In the genomic region with DNA sequence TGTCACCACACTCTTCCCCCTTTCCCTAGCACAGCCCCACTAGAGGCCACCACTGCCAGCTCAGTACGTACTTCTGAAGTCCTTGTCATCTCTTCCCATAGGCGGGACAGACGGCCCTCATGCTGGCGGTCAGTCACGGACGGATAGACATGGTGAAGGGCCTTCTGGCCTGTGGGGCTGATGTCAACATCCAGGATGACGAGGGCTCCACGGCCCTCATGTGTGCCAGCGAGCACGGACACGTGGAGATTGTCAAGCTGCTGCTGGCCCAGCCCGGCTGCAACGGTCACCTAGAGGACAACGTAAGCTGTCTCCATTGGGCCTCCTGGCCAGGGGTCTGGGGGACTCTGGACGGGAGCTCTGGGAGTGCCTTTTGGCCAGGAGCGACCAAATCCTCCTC, we compare ENCODE assay signal across 1 cellular context.
TF ChIP-seq lines count a peak whose summit lies in the region.

No MANE protein-coding gene starts in this region.

TF ChIP-seq in GM23338, 12 proteins besides CTCF, POLR2A, EP300 and RAD21 (continued from another document):
- TF ChIP-seq, protein P1, sequence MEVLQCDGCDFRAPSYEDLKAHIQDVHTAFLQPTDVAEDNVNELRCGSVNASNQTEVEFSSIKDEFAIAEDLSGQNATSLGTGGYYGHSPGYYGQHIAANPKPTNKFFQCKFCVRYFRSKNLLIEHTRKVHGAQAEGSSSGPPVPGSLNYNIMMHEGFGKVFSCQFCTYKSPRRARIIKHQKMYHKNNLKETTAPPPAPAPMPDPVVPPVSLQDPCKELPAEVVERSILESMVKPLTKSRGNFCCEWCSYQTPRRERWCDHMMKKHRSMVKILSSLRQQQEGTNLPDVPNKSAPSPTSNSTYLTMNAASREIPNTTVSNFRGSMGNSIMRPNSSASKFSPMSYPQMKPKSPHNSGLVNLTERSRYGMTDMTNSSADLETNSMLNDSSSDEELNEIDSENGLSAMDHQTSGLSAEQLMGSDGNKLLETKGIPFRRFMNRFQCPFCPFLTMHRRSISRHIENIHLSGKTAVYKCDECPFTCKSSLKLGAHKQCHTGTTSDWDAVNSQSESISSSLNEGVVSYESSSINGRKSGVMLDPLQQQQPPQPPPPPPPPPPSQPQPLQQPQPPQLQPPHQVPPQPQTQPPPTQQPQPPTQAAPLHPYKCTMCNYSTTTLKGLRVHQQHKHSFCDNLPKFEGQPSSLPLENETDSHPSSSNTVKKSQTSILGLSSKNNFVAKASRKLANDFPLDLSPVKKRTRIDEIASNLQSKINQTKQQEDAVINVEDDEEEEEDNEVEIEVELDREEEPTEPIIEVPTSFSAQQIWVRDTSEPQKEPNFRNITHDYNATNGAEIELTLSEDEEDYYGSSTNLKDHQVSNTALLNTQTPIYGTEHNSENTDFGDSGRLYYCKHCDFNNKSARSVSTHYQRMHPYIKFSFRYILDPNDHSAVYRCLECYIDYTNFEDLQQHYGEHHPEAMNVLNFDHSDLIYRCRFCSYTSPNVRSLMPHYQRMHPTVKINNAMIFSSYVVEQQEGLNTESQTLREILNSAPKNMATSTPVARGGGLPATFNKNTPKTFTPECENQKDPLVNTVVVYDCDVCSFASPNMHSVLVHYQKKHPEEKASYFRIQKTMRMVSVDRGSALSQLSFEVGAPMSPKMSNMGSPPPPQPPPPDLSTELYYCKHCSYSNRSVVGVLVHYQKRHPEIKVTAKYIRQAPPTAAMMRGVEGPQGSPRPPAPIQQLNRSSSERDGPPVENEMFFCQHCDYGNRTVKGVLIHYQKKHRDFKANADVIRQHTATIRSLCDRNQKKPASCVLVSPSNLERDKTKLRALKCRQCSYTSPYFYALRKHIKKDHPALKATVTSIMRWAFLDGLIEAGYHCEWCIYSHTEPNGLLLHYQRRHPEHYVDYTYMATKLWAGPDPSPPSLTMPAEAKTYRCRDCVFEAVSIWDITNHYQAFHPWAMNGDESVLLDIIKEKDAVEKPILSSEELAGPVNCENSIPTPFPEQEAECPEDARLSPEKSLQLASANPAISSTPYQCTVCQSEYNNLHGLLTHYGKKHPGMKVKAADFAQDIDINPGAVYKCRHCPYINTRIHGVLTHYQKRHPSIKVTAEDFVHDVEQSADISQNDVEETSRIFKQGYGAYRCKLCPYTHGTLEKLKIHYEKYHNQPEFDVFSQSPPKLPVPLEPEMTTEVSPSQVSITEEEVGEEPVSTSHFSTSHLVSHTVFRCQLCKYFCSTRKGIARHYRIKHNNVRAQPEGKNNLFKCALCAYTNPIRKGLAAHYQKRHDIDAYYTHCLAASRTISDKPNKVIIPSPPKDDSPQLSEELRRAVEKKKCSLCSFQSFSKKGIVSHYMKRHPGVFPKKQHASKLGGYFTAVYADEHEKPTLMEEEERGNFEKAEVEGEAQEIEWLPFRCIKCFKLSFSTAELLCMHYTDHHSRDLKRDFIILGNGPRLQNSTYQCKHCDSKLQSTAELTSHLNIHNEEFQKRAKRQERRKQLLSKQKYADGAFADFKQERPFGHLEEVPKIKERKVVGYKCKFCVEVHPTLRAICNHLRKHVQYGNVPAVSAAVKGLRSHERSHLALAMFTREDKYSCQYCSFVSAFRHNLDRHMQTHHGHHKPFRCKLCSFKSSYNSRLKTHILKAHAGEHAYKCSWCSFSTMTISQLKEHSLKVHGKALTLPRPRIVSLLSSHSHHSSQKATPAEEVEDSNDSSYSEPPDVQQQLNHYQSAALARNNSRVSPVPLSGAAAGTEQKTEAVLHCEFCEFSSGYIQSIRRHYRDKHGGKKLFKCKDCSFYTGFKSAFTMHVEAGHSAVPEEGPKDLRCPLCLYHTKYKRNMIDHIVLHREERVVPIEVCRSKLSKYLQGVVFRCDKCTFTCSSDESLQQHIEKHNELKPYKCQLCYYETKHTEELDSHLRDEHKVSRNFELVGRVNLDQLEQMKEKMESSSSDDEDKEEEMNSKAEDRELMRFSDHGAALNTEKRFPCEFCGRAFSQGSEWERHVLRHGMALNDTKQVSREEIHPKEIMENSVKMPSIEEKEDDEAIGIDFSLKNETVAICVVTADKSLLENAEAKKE (CRISPR knock-in tag; IDR thresholded peaks at IDR 0.05), result no peak
- TF ChIP-seq JUNB (IDR thresholded peaks at IDR 0.05; ENCODE audit: unreplicated experiment) (no peak), EZH2 (IDR thresholded peaks at IDR 0.05; ENCODE audit: low read depth, unreplicated experiment) (no peak), NANOG (IDR thresholded peaks at IDR 0.05; ENCODE audit: borderline replicate concordance) (no peak), EZH2phosphoT487 (IDR thresholded peaks at IDR 0.05; ENCODE audit: unreplicated experiment) (no peak), ZNF331 (CRISPR knock-in tag; IDR thresholded peaks at IDR 0.05; ENCODE audit: low read depth) (no peak), ZNF114 (CRISPR knock-in tag; IDR thresholded peaks at IDR 0.05) (no peak), CREB1 (CRISPR knock-in tag; IDR thresholded peaks at IDR 0.05; ENCODE audit: low read depth) (no peak), STAT1 (IDR thresholded peaks at IDR 0.05; ENCODE audit: unreplicated experiment) (no peak)
- TF ChIP-seq, protein P2, sequence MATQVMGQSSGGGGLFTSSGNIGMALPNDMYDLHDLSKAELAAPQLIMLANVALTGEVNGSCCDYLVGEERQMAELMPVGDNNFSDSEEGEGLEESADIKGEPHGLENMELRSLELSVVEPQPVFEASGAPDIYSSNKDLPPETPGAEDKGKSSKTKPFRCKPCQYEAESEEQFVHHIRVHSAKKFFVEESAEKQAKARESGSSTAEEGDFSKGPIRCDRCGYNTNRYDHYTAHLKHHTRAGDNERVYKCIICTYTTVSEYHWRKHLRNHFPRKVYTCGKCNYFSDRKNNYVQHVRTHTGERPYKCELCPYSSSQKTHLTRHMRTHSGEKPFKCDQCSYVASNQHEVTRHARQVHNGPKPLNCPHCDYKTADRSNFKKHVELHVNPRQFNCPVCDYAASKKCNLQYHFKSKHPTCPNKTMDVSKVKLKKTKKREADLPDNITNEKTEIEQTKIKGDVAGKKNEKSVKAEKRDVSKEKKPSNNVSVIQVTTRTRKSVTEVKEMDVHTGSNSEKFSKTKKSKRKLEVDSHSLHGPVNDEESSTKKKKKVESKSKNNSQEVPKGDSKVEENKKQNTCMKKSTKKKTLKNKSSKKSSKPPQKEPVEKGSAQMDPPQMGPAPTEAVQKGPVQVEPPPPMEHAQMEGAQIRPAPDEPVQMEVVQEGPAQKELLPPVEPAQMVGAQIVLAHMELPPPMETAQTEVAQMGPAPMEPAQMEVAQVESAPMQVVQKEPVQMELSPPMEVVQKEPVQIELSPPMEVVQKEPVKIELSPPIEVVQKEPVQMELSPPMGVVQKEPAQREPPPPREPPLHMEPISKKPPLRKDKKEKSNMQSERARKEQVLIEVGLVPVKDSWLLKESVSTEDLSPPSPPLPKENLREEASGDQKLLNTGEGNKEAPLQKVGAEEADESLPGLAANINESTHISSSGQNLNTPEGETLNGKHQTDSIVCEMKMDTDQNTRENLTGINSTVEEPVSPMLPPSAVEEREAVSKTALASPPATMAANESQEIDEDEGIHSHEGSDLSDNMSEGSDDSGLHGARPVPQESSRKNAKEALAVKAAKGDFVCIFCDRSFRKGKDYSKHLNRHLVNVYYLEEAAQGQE (IDR thresholded peaks at IDR 0.05; ENCODE audit: unreplicated experiment), result no peak
- TF ChIP-seq, protein P3, sequence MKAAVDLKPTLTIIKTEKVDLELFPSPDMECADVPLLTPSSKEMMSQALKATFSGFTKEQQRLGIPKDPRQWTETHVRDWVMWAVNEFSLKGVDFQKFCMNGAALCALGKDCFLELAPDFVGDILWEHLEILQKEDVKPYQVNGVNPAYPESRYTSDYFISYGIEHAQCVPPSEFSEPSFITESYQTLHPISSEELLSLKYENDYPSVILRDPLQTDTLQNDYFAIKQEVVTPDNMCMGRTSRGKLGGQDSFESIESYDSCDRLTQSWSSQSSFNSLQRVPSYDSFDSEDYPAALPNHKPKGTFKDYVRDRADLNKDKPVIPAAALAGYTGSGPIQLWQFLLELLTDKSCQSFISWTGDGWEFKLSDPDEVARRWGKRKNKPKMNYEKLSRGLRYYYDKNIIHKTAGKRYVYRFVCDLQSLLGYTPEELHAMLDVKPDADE (IDR thresholded peaks at IDR 0.05), result no peak
